In genomic region chr6:41343641-41344187, GRCh38 we compare ENCODE assay signal across 23 cellular contexts. TPM values are rescaled to one million over a fixed set of nuclear protein-coding genes. Genes with fewer than 3 reads are reported as not detected.
"Had no signal": no experiment of that assay in that cellular context is flagged by ENCODE, and none has a peak within 500 bp of the region (broad histone marks: within the 10 kb centered on the region; RNA-seq: fewer than 3 reads in every experiment).

No MANE protein-coding gene starts in this region.

- H3K4me1 ChIP-seq: gastroesophageal sphincter, heart left ventricle, left ventricle myocardium inferior, parathyroid adenoma, right lobe of liver, upper lobe of right lung had no signal

- H3K27me3 ChIP-seq: right lobe of liver, upper lobe of right lung had no signal

- H3K27ac Mint-ChIP-seq: activated B cell treated with CpG ODN at 0.5 μM for 24 hours had no signal

- ATAC-seq: esophagus mucosa, gastroesophageal sphincter, heart left ventricle, right lobe of liver, upper lobe of right lung had no signal

- H3K4me3 Mint-ChIP-seq: activated B cell treated with CpG ODN at 0.5 μM for 24 hours had no signal

- H3K9me3 ChIP-seq: right lobe of liver, upper lobe of right lung had no signal

- H3K4me3 ChIP-seq: gastroesophageal sphincter, heart left ventricle, left ventricle myocardium inferior, right lobe of liver, SK-N-MC, thoracic aorta, upper lobe of right lung had no signal

- H3K27ac ChIP-seq: gastroesophageal sphincter, heart left ventricle, left ventricle myocardium inferior, parathyroid adenoma, right lobe of liver, SK-N-MC, thoracic aorta, upper lobe of right lung had no signal

- H3K36me3 ChIP-seq: gastroesophageal sphincter, heart left ventricle, left ventricle myocardium inferior, right lobe of liver, thoracic aorta, upper lobe of right lung had no signal

- DNase-seq: activated B cell treated with CpG ODN at 0.5 μM for 24 hours; activated CD4-positive, alpha-beta T cell treated with anti-CD3 and anti-CD28 coated beads for 48 hours; activated effector memory CD4-positive, alpha-beta T cell treated with Interleukin-2 at 50 U/mL for 16 hours; activated naive CD4-positive, alpha-beta T cell treated with anti-CD3 and anti-CD28 coated beads, Interleukin-2, amount 50 U/mL, for 16 hours; activated T-cell treated with anti-CD3 and anti-CD28 coated beads, Interleukin-2, amount 50 U/mL, for 1 hour; effector CD4-positive, alpha-beta T cell; heart left ventricle; kidney glomerular epithelial cell; left ventricle myocardium inferior; mammary epithelial cell; right lobe of liver; small intestine; stimulated activated CD4-positive, alpha-beta T cell treated with anti-CD3 and anti-CD28 coated beads, Interleukin-15, amount 100 ng/mL, for 24 hours; stimulated activated CD4-positive, alpha-beta T cell treated with anti-CD3 and anti-CD28 coated beads, Interleukin-4, amount 100 ng/mL, for 1 hour; upper lobe of right lung had no signal

RNA-seq across cellular contexts. Expression of gene NCR2, which starts 8.3 kb away (rescaled TPM):
- total RNA-seq: activated B cell treated with CpG ODN at 0.5 μM for 24 hours, bronchial epithelial cell, cerebellum, esophagus mucosa, gastroesophageal sphincter, heart left ventricle, left ventricle myocardium inferior, mammary epithelial cell, mononuclear cell, right lobe of liver, thoracic aorta, upper lobe of right lung had no signal
- polyA plus RNA-seq: heart left ventricle, mammary epithelial cell, small intestine had no signal

RNA-seq across cellular contexts. Expression of gene TREM1, which starts 57.2 kb away (rescaled TPM):
- total RNA-seq: activated B cell treated with CpG ODN at 0.5 μM for 24 hours had no signal
